19 cellular contexts compared by ENCODE assay signal in the genomic region with DNA sequence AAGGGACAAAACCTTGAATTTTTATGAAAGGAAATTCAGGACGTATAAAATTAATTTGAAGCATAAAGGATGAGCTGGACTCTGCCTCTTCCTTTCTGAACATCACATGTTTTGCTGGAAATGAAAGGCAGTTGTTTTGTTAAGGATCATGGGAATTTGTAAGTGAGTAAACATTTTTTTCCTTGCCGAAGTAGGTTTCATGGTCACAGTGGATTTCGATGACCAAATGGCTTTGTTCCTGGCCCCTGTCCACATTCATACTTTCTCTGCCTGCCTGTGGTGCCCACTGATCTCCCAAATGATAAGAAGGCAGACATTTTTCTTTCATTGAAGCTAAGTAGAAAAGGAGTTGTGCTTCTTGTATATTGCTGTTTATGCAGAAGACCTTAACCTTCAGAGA.
DNase-seq lines count a peak whose midpoint lies in the region; ATAC-seq and TF ChIP-seq lines count a peak whose summit lies in the region.
"Had no signal": no experiment of that assay in that cellular context is flagged by ENCODE, and none has a peak within 500 bp of the region (broad histone marks: within the 10 kb centered on the region; RNA-seq: fewer than 3 reads in every experiment).

No MANE protein-coding gene starts in this region.

- H3K36me3 Mint-ChIP-seq in memory B cell: peaks cover 48% of the 10 kb centered on the region
- peaks cover 38% of the 10 kb centered on the region for H3K36me3 Mint-ChIP-seq in type B pancreatic cell

- H3K36me3 ChIP-seq in heart right ventricle: peaks cover 0 to 6% (median 0%) of the 10 kb centered on the region in 9 donors
- no peaks in the 10 kb centered on the region for H3K36me3 ChIP-seq in right atrium auricular region
- H3K36me3 ChIP-seq in adipocyte (ENCODE audit: control insufficient read depth, insufficient read depth, low read length, severe bottlenecking): peaks cover 8% of the 10 kb centered on the region
- H3K36me3 ChIP-seq in effector memory CD4-positive, alpha-beta T cell (ENCODE audit: control insufficient read depth, insufficient read depth, low read length): no peaks in the 10 kb centered on the region

- no peak overlapping the region for H3K4me3 Mint-ChIP-seq in memory B cell
- H3K4me3 Mint-ChIP-seq in type B pancreatic cell: no peak overlapping the region

- H3K27ac ChIP-seq in heart right ventricle (peak overlapping the region in 7 of 10 donors; percentile 15 to 61 (median 42)), right atrium auricular region (peak overlapping the region in 1 of 2 donors; percentile 19)
- H3K27ac ChIP-seq in effector memory CD4-positive, alpha-beta T cell (ENCODE audit: insufficient read depth, low read length, poor library complexity, severe bottlenecking): no peak overlapping the region
- H3K27ac ChIP-seq: epithelial cell of prostate, HL-60 had no signal

- H3K27ac Mint-ChIP-seq in memory B cell (peak overlapping the region; percentile 99), type B pancreatic cell (peak overlapping the region; percentile 44)

- H3K9me3 Mint-ChIP-seq in memory B cell (peaks cover 2% of the 10 kb centered on the region), type B pancreatic cell (peaks cover under 1% of the 10 kb centered on the region)

- no peak for ATAC-seq in heart right ventricle
- ATAC-seq in memory B cell (ENCODE audit: low read depth): no peak

- H3K4me1 Mint-ChIP-seq in memory B cell (peaks cover 62% of the 10 kb centered on the region), type B pancreatic cell (ENCODE audit: unreplicated experiment) (peaks cover 25% of the 10 kb centered on the region)

- H3K9me3 ChIP-seq in heart right ventricle (no peaks in the 10 kb centered on the region), right atrium auricular region (no peaks in the 10 kb centered on the region), adipocyte (ENCODE audit: control insufficient read depth, low read length) (no peaks in the 10 kb centered on the region)
- no peaks in the 10 kb centered on the region for H3K9me3 ChIP-seq in effector memory CD4-positive, alpha-beta T cell (ENCODE audit: control insufficient read depth, low read length)

- intact Hi-C loops in heart right ventricle (cut with DNase I): no loop called here

- no peaks in the 10 kb centered on the region for H3K27me3 ChIP-seq in heart right ventricle
- no peaks in the 10 kb centered on the region for H3K27me3 ChIP-seq in right atrium auricular region
- no peaks in the 10 kb centered on the region for H3K27me3 ChIP-seq in adipocyte (replicated peaks; ENCODE audit: control insufficient read depth, insufficient read depth, low read length)
- H3K27me3 ChIP-seq in effector memory CD4-positive, alpha-beta T cell (replicated peaks; ENCODE audit: control insufficient read depth, insufficient read depth, low read length, poor library complexity, severe bottlenecking): no peaks in the 10 kb centered on the region

- H3K27me3 Mint-ChIP-seq in memory B cell (no peaks in the 10 kb centered on the region), type B pancreatic cell (no peaks in the 10 kb centered on the region)

- DNase-seq in heart right ventricle (no peak), right atrium auricular region (ENCODE audit: low spot score) (no peak), adipocyte (ENCODE audit: low read depth) (peak; percentile 62), memory B cell (ENCODE audit: low spot score in 2 of 2) (no peak), type B pancreatic cell (ENCODE audit: extremely low spot score, unreplicated experiment) (no peak), cerebellum (ENCODE audit: low spot score) (no peak), NCI-H345 (lab: John Stamatoyannopoulos, UW) (no peak)
- no peak for DNase-seq in effector memory CD4-positive, alpha-beta T cell
- DNase-seq: activated CD4-positive, alpha-beta T cell treated with anti-CD3 and anti-CD28 coated beads for 4 hours; central memory CD4-positive, alpha-beta T cell; DMS79; Kasumi-1; NCI-H1694 treated with DMSO at 0.1 percent for 48 hours; NCI-H524 treated with DMSO at 0.1 percent for 48 hours; nucleus accumbens; stimulated activated CD4-positive, alpha-beta T cell treated with anti-CD3 and anti-CD28 coated beads, Interleukin-12 subunit alpha, Interleukin-12 subunit beta, amount 100 ng/mL, for 4 hours; T-helper 2 cell had no signal

- H3K4me1 ChIP-seq in heart right ventricle (peaks cover 0 to 45% (median 18%) of the 10 kb centered on the region in 9 donors), right atrium auricular region (peaks cover 0 to 13% of the 10 kb centered on the region in 2 donors), adipocyte (ENCODE audit: control insufficient read depth, insufficient read depth, low read length) (peaks cover 36% of the 10 kb centered on the region)
- no peaks in the 10 kb centered on the region for H3K4me1 ChIP-seq in effector memory CD4-positive, alpha-beta T cell (ENCODE audit: control insufficient read depth, insufficient read depth, low read length, poor library complexity, severe bottlenecking)

- no peak for TF ChIP-seq CTCF in heart right ventricle (IDR thresholded peaks at IDR 0.05)
- no peak for TF ChIP-seq CTCF in right atrium auricular region (IDR thresholded peaks at IDR 0.05)
- no peak for TF ChIP-seq CTCF in type B pancreatic cell (conservative IDR thresholded peaks at IDR 0.05)

- no peak overlapping the region for H3K4me3 ChIP-seq in heart right ventricle
- H3K4me3 ChIP-seq in right atrium auricular region: no peak overlapping the region
- H3K4me3 ChIP-seq in adipocyte (ENCODE audit: low read length): peak overlapping the region; percentile 57
- H3K4me3 ChIP-seq in effector memory CD4-positive, alpha-beta T cell (ENCODE audit: insufficient read depth, low read depth, low read length, poor library complexity, severe bottlenecking): no peak overlapping the region

- WGBS in heart right ventricle, 2 donors: 59 to 70% methylated on average over 3 of the region's 3 CpGs

- peak overlapping the region; percentile 63 for H3K9ac ChIP-seq in adipocyte (ENCODE audit: low read length)
